29 cellular contexts compared by ENCODE assay signal in the genomic region with DNA sequence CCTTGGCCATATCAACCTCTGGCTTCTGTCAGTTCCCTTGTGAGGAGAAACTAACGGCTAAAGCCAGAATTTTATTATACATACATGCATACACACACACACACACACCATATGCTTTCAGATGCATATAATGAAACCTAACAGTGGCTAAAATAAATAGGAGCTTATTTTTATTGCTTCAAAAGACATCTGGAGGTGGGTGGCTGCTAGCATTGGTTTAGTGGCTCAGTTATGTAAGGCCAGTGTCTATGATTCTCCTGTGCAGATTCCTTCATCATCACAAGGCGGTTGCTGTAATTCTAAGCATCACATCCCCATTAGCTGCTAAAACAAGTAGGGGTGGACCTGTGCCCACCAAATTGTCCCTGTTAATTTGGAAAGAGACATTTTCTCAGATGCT.
"Had no signal": no experiment of that assay in that cellular context is flagged by ENCODE, and none has a peak within 500 bp of the region (broad histone marks: within the 10 kb centered on the region; RNA-seq: fewer than 3 reads in every experiment).

No MANE protein-coding gene starts in this region.

- H3K4me3 Mint-ChIP-seq: activated B cell treated with CpG ODN at 0.5 μM for 24 hours; activated CD4-positive, alpha-beta T cell treated with anti-CD3 and anti-CD28 coated beads, Interleukin-2, amount 10 ng/mL, durations not matched to agents 24 days and 14 days; activated CD8-positive, alpha-beta T cell treated with anti-CD3 and anti-CD28 coated beads for 36 hours; activated naive CD8-positive, alpha-beta T cell treated with anti-CD3 and anti-CD28 coated beads for 36 hours; activated T-cell treated with anti-CD3 and anti-CD28 coated beads, Interleukin-2, amount 50 U/mL, for 72 hours; activated T-helper 17 cell treated with anti-CD3 and anti-CD28 coated beads, Interleukin-2, amount 50 U/mL, for 72 hours had no signal

- H3K9me3 Mint-ChIP-seq: activated B cell treated with CpG ODN at 0.5 μM for 24 hours; activated CD4-positive, alpha-beta T cell treated with anti-CD3 and anti-CD28 coated beads, Interleukin-2, amount 10 ng/mL, durations not matched to agents 24 days and 14 days; activated naive CD8-positive, alpha-beta T cell treated with anti-CD3 and anti-CD28 coated beads for 36 hours; activated T-cell treated with anti-CD3 and anti-CD28 coated beads, Interleukin-2, amount 50 U/mL, for 72 hours; activated T-helper 17 cell treated with anti-CD3 and anti-CD28 coated beads, Interleukin-2, amount 50 U/mL, for 72 hours had no signal

- H3K4me1 ChIP-seq: ascending aorta had no signal

- H3K4me3 ChIP-seq: ascending aorta, K562 had no signal

- DNase-seq: activated B cell treated with CpG ODN at 0.5 μM for 24 hours; activated CD4-positive, alpha-beta T cell treated with anti-CD3 and anti-CD28 coated beads for 1 hour; activated CD4-positive, alpha-beta T cell treated with anti-CD3 and anti-CD28 coated beads, Interleukin-2, amount 10 ng/mL, durations not matched to agents 24 days and 14 days; activated CD4-positive, alpha-beta T cell treated with anti-CD3 and anti-CD28 coated beads, Interleukin-2, amount 50 U/mL, for 4 hours; activated CD8-positive, alpha-beta T cell treated with anti-CD3 and anti-CD28 coated beads for 36 hours; activated effector memory CD4-positive, alpha-beta T cell treated with anti-CD3 and anti-CD28 coated beads, Interleukin-2, amount 50 U/mL, for 16 hours; activated naive CD4-positive, alpha-beta T cell; activated naive CD4-positive, alpha-beta T cell treated with anti-CD3 and anti-CD28 coated beads, Interleukin-2, amount 50 U/mL, for 16 hours; activated naive CD8-positive, alpha-beta T cell treated with anti-CD3 and anti-CD28 coated beads for 36 hours; activated T-cell treated with anti-CD3 and anti-CD28 coated beads, Interleukin-2, amount 50 U/mL, for 1 hour; activated T-cell treated with anti-CD3 and anti-CD28 coated beads, Interleukin-2, amount 50 U/mL, for 72 hours; amniotic stem cell; cerebellar nuclear complex; Karpas-422; NCI-H1105; NCI-H1417 treated with DMSO at 0.1 percent for 48 hours; NCI-H2029; NCI-H345; NCI-H524 treated with DMSO at 0.1 percent for 48 hours; NCI-H748 treated with DMSO at 0.1 percent for 48 hours; Right ventricle myocardium superior; SW 1271; T-helper 1 cell; T-helper 2 cell; T-helper 9 cell had no signal

- H3K4me1 Mint-ChIP-seq: activated B cell treated with CpG ODN at 0.5 μM for 24 hours; activated CD4-positive, alpha-beta T cell treated with anti-CD3 and anti-CD28 coated beads, Interleukin-2, amount 10 ng/mL, durations not matched to agents 24 days and 14 days; activated naive CD8-positive, alpha-beta T cell treated with anti-CD3 and anti-CD28 coated beads for 36 hours; activated T-helper 17 cell treated with anti-CD3 and anti-CD28 coated beads, Interleukin-2, amount 50 U/mL, for 72 hours had no signal

- H3K27ac ChIP-seq: ascending aorta, VCaP had no signal

- H3K36me3 Mint-ChIP-seq: activated naive CD8-positive, alpha-beta T cell treated with anti-CD3 and anti-CD28 coated beads for 36 hours had no signal

- H3K27me3 ChIP-seq: ascending aorta had no signal

- H3K27ac Mint-ChIP-seq: activated B cell treated with CpG ODN at 0.5 μM for 24 hours; activated CD4-positive, alpha-beta T cell treated with anti-CD3 and anti-CD28 coated beads, Interleukin-2, amount 10 ng/mL, durations not matched to agents 24 days and 14 days; activated CD8-positive, alpha-beta T cell treated with anti-CD3 and anti-CD28 coated beads for 36 hours; activated naive CD8-positive, alpha-beta T cell treated with anti-CD3 and anti-CD28 coated beads for 36 hours; activated T-cell treated with anti-CD3 and anti-CD28 coated beads, Interleukin-2, amount 50 U/mL, for 72 hours; activated T-helper 17 cell treated with anti-CD3 and anti-CD28 coated beads, Interleukin-2, amount 50 U/mL, for 72 hours had no signal

- H3K27me3 Mint-ChIP-seq: activated B cell treated with CpG ODN at 0.5 μM for 24 hours; activated CD4-positive, alpha-beta T cell treated with anti-CD3 and anti-CD28 coated beads, Interleukin-2, amount 10 ng/mL, durations not matched to agents 24 days and 14 days; activated CD8-positive, alpha-beta T cell treated with anti-CD3 and anti-CD28 coated beads for 36 hours; activated naive CD8-positive, alpha-beta T cell treated with anti-CD3 and anti-CD28 coated beads for 36 hours; activated T-helper 17 cell treated with anti-CD3 and anti-CD28 coated beads, Interleukin-2, amount 50 U/mL, for 72 hours had no signal

- H3K9me3 ChIP-seq: ascending aorta had no signal

- H3K36me3 ChIP-seq: ascending aorta had no signal

- FAIRE-seq: K562 had no signal
